Comparison of ENCODE assay signal across 19 cellular contexts in genomic region chr11:19963697-19964340, GRCh38.
DNase-seq lines count a peak whose midpoint lies in the region; ATAC-seq lines count a peak whose summit lies in the region.
"Had no signal": no experiment of that assay in that cellular context is flagged by ENCODE, and none has a peak within 500 bp of the region (broad histone marks: within the 10 kb centered on the region; RNA-seq: fewer than 3 reads in every experiment).

No MANE protein-coding gene starts in this region.

- CTCF ChIA-PET in activated CD4-positive, alpha-beta memory T cell treated with anti-CD3 and anti-CD28 coated beads, Interleukin-2, amount 10 ng/mL, durations not matched to agents 7 days and 5 days (lab: Charles Lee): interaction anchor here (0.8 to 2.7 kb wide), 2 partner anchors 12 to 168 kb away, joined by 3 to 18 read pairs; no protein-coding TSS in a partner anchor

- peaks cover 41% of the 10 kb centered on the region for H3K27me3 Mint-ChIP-seq in activated CD4-positive, alpha-beta memory T cell treated with anti-CD3 and anti-CD28 coated beads, Interleukin-2, amount 10 ng/mL, durations not matched to agents 7 days and 5 days
- peaks cover 17 to 42% of the 10 kb centered on the region in 2 donors for H3K27me3 Mint-ChIP-seq in stimulated activated naive B cell treated with anti-CD40 and anti-IgM and Interleukin-4, amounts not matched to agents 10 μg/mL and 1 μg/mL and 100 μg/mL, for 72 hours

- peaks cover 16% of the 10 kb centered on the region for H3K4me1 Mint-ChIP-seq in activated CD4-positive, alpha-beta memory T cell treated with anti-CD3 and anti-CD28 coated beads, Interleukin-2, amount 10 ng/mL, durations not matched to agents 7 days and 5 days
- peaks cover 21 to 32% of the 10 kb centered on the region in 2 donors for H3K4me1 Mint-ChIP-seq in stimulated activated naive B cell treated with anti-CD40 and anti-IgM and Interleukin-4, amounts not matched to agents 10 μg/mL and 1 μg/mL and 100 μg/mL, for 72 hours

- DNase-seq in activated naive CD4-positive, alpha-beta T cell treated with anti-CD3 and anti-CD28 coated beads, Interleukin-2, amount 50 U/mL, for 72 hours (ENCODE audit: low spot score in 2 of 2): no peak
- no peak for DNase-seq in activated naive CD4-positive, alpha-beta T cell treated with anti-CD3 and anti-CD28 coated beads, Interleukin-2, amount 50 U/mL, for 16 hours
- DNase-seq in activated CD4-positive, alpha-beta memory T cell treated with anti-CD3 and anti-CD28 coated beads, Interleukin-2, amount 10 ng/mL, durations not matched to agents 7 days and 5 days: peak; percentile 33
- DNase-seq in kidney glomerular epithelial cell (lab: John Stamatoyannopoulos, UW): peak; percentile 62
- DNase-seq in stimulated activated naive B cell treated with anti-CD40 and anti-IgM and Interleukin-4, amounts not matched to agents 10 μg/mL and 1 μg/mL and 100 μg/mL, for 72 hours: no peak
- no peak for DNase-seq in GM19240 (ENCODE audit: insufficient read length, low spot score)
- no peak for DNase-seq in SHP77 treated with DMSO at 0.1 percent for 48 hours (lab: John Stamatoyannopoulos, UW)
- DNase-seq: effector CD4-positive, alpha-beta T cell; hypothalamus; Karpas-422; left ventricle myocardium inferior; NCI-H1694; NCI-H774; retina; RPMI8226; upper lobe of right lung had no signal

- H3K36me3 Mint-ChIP-seq in activated naive CD4-positive, alpha-beta T cell treated with anti-CD3 and anti-CD28 coated beads, Interleukin-2, amount 50 U/mL, for 72 hours: no peaks in the 10 kb centered on the region
- no peaks in the 10 kb centered on the region for H3K36me3 Mint-ChIP-seq in activated CD4-positive, alpha-beta memory T cell treated with anti-CD3 and anti-CD28 coated beads, Interleukin-2, amount 10 ng/mL, durations not matched to agents 7 days and 5 days (ENCODE audit: low read depth)
- peaks cover 0 to 4% of the 10 kb centered on the region in 2 donors for H3K36me3 Mint-ChIP-seq in stimulated activated naive B cell treated with anti-CD40 and anti-IgM and Interleukin-4, amounts not matched to agents 10 μg/mL and 1 μg/mL and 100 μg/mL, for 72 hours

- POLR2A ChIA-PET in activated CD4-positive, alpha-beta memory T cell treated with anti-CD3 and anti-CD28 coated beads, Interleukin-2, amount 10 ng/mL, durations not matched to agents 7 days and 5 days (lab: Charles Lee): no interaction called here

- ATAC-seq in activated naive CD4-positive, alpha-beta T cell treated with anti-CD3 and anti-CD28 coated beads, Interleukin-2, amount 50 U/mL, for 72 hours: peak; percentile 20 to 71
- peak; percentile 39 to 53 for ATAC-seq in stimulated activated naive B cell treated with anti-CD40 and anti-IgM and Interleukin-4, amounts not matched to agents 10 μg/mL and 1 μg/mL and 100 μg/mL, for 72 hours (replicated peaks)
- no peak for ATAC-seq in GM19463 (IDR thresholded peaks at IDR 0.05; ENCODE audit: unreplicated experiment)
- ATAC-seq: activated CD4-positive, CD25-positive, alpha-beta regulatory T cell treated with anti-CD3 and anti-CD28 coated beads, Interleukin-2, amount 50 U/mL, for 24 hours had no signal

- no peak overlapping the region for H3K4me3 Mint-ChIP-seq in activated CD4-positive, alpha-beta memory T cell treated with anti-CD3 and anti-CD28 coated beads, Interleukin-2, amount 10 ng/mL, durations not matched to agents 7 days and 5 days
- H3K4me3 Mint-ChIP-seq in stimulated activated naive B cell treated with anti-CD40 and anti-IgM and Interleukin-4, amounts not matched to agents 10 μg/mL and 1 μg/mL and 100 μg/mL, for 72 hours: no peak overlapping the region
- H3K4me3 Mint-ChIP-seq: T-helper 1 cell treated with Interleukin-12 subunit alpha and Interleukin-12 subunit beta and Interleukin-4 antibody, amounts not matched to agents 30 μg/mL and 1 μg/mL, for 36 hours had no signal

- H3K27ac Mint-ChIP-seq in activated naive CD4-positive, alpha-beta T cell treated with anti-CD3 and anti-CD28 coated beads, Interleukin-2, amount 50 U/mL, for 72 hours: no peak overlapping the region
- H3K27ac Mint-ChIP-seq in activated CD4-positive, alpha-beta memory T cell treated with anti-CD3 and anti-CD28 coated beads, Interleukin-2, amount 10 ng/mL, durations not matched to agents 7 days and 5 days: no peak overlapping the region
- H3K27ac Mint-ChIP-seq in stimulated activated naive B cell treated with anti-CD40 and anti-IgM and Interleukin-4, amounts not matched to agents 10 μg/mL and 1 μg/mL and 100 μg/mL, for 72 hours: no peak overlapping the region
- H3K27ac Mint-ChIP-seq: T-helper 1 cell treated with Interleukin-12 subunit alpha and Interleukin-12 subunit beta and Interleukin-4 antibody, amounts not matched to agents 30 μg/mL and 1 μg/mL, for 36 hours had no signal

- no peaks in the 10 kb centered on the region for H3K9me3 Mint-ChIP-seq in activated naive CD4-positive, alpha-beta T cell treated with anti-CD3 and anti-CD28 coated beads, Interleukin-2, amount 50 U/mL, for 72 hours
- no peaks in the 10 kb centered on the region for H3K9me3 Mint-ChIP-seq in activated CD4-positive, alpha-beta memory T cell treated with anti-CD3 and anti-CD28 coated beads, Interleukin-2, amount 10 ng/mL, durations not matched to agents 7 days and 5 days
- H3K9me3 Mint-ChIP-seq in stimulated activated naive B cell treated with anti-CD40 and anti-IgM and Interleukin-4, amounts not matched to agents 10 μg/mL and 1 μg/mL and 100 μg/mL, for 72 hours: no peaks in the 10 kb centered on the region
- H3K9me3 Mint-ChIP-seq: T-helper 1 cell treated with Interleukin-12 subunit alpha and Interleukin-12 subunit beta and Interleukin-4 antibody, amounts not matched to agents 30 μg/mL and 1 μg/mL, for 36 hours had no signal

Comparison
In these comparisons a context has a peak if more than half of its experiments do, and no peak if none do; other contexts are left out.
1. DNase-seq: peak in activated CD4-positive, alpha-beta memory T cell treated with anti-CD3 and anti-CD28 coated beads, Interleukin-2, amount 10 ng/mL, durations not matched to agents 7 days and 5 days (single experiment) and kidney glomerular epithelial cell (single experiment); none in activated naive CD4-positive, alpha-beta T cell treated with anti-CD3 and anti-CD28 coated beads, Interleukin-2, amount 50 U/mL, for 72 hours (0 of 2), activated naive CD4-positive, alpha-beta T cell treated with anti-CD3 and anti-CD28 coated beads, Interleukin-2, amount 50 U/mL, for 16 hours (single experiment), stimulated activated naive B cell treated with anti-CD40 and anti-IgM and Interleukin-4, amounts not matched to agents 10 μg/mL and 1 μg/mL and 100 μg/mL, for 72 hours (single experiment), GM19240 (single experiment) and SHP77 treated with DMSO at 0.1 percent for 48 hours (single experiment).